8 cellular contexts compared by ENCODE assay signal in the genomic region with DNA sequence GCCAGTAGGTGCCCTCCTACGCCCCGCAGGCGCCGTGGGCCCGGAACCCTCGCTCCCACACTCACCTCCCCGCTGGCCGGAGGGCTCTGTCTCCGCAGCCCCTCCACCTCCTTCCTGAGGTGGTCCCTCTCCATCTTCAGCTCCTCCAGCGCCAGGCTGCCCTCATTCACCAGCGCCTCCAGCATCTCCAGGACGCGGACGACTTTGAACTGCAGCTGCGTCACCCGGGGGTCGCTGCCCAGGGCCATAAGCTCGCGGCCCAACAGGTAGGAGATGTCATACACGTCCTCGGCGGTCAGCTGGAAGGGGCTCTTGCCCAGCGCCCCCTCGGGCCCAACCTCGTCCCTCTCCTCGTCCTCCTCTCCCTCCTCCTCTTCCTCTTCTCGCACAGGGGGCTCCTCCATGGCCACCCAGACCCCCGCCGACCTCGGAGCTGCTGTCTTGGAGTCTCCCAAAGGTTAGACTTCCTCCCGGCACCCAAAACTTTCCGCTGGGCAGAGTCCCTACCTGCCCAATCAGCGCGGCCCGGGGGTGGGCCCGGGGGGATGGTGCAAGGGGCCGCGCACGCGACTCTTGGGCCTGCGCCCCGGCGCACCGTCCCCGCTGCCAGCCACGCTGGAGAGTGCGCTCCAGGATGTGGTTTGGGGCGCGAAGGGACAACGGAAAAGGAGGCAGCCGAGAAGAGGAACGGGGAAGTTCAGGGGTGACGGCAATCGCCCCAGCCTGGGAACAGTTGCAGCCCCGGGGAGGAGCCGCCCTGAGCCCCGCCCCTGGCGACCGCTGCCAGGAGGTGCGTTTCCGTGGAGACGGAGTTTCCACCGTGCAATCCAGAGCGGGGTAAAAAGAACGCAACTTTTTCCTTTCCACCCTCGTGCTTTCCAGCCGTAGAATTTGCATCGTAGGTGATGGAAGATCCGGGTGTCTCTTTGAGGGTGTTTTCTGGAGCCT. TPM values are rescaled to one million over a fixed set of nuclear protein-coding genes. Genes with fewer than 3 reads are reported as not detected.
DNase-seq lines count a peak whose midpoint lies in the region; ATAC-seq and TF ChIP-seq lines count a peak whose summit lies in the region.

A gene with protein sequence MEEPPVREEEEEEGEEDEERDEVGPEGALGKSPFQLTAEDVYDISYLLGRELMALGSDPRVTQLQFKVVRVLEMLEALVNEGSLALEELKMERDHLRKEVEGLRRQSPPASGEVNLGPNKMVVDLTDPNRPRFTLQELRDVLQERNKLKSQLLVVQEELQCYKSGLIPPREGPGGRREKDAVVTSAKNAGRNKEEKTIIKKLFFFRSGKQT (minus strand): TSS at position 668 of the 948 bp plus-strand sequence. CDS start 264 bp downstream, at position 404.

- H3K9me3 Mint-ChIP-seq in neural progenitor cell, result no peaks in the 10 kb centered on the region

- H3K36me3 Mint-ChIP-seq in neural progenitor cell, result no peaks in the 10 kb centered on the region

- TF ChIP-seq CTCF in foreskin fibroblast (IDR thresholded peaks at IDR 0.05; ENCODE audit: low read depth, low read length), result no peak
- peak; percentile 5 for TF ChIP-seq CTCF in neural progenitor cell (IDR thresholded peaks at IDR 0.05)
- peak in 2 of 7 experiments; percentile 11 to 17 for TF ChIP-seq CTCF in stomach (IDR thresholded peaks at IDR 0.05)

- H3K4me2 ChIP-seq in neural progenitor cell, result peak within 1 kb of the TSS; percentile 87

- H3K4me3 ChIP-seq in foreskin fibroblast (ENCODE audit: low read depth in 1 of 2, low read length in 2 of 2) (peak within 1 kb of the TSS; percentile 72 to 87), neural progenitor cell (peak within 1 kb of the TSS; percentile 68), stomach (peak within 1 kb of the TSS; percentile 88 to 94 (median 90))

- H3K79me2 ChIP-seq in neural progenitor cell (ENCODE audit: low read depth), result no peaks in the 10 kb centered on the region

- DNase-seq in DMS153 treated with DMSO at 0.1 percent for 48 hours (lab: John Stamatoyannopoulos, UW; ENCODE audit: unreplicated experiment) (peak; percentile 5), HT-29 (ENCODE audit: low spot score) (peak; percentile 80), SHP77 (lab: John Stamatoyannopoulos, UW) (peak; percentile 22 to 65), foreskin fibroblast (peak; percentile 87 to 94), neural progenitor cell (ENCODE audit: low spot score) (peak; percentile 76), stomach (peak; percentile 91)
- peak; percentile 98 for DNase-seq in activated effector memory CD4-positive, alpha-beta T cell treated with anti-CD3 and anti-CD28 coated beads, Interleukin-2, amount 50 U/mL, for 16 hours

- no peak within 1 kb of the TSS for H3K27ac Mint-ChIP-seq in neural progenitor cell

- H3K4me1 Mint-ChIP-seq in neural progenitor cell, result peaks cover 9% of the 10 kb centered on the region

- peak; percentile 60 for ATAC-seq in GM21360 (IDR thresholded peaks at IDR 0.05; ENCODE audit: unreplicated experiment)

- TF ChIP-seq POLR2A in stomach (IDR thresholded peaks at IDR 0.05), result no peak

- H3K27ac ChIP-seq in neural progenitor cell (no peak within 1 kb of the TSS), stomach (peak within 1 kb of the TSS; percentile 69 to 90 (median 87))

- peaks cover 5% of the 10 kb centered on the region for H3K27me3 Mint-ChIP-seq in neural progenitor cell (ENCODE audit: insufficient read depth, low read depth)

- H3K4me1 ChIP-seq in neural progenitor cell (no peaks in the 10 kb centered on the region), stomach (peaks cover 24 to 53% (median 50%) of the 10 kb centered on the region in 4 donors)

- H3F3A ChIP-seq in neural progenitor cell (ENCODE audit: low read depth), result peaks cover 10% of the 10 kb centered on the region

- H3K27me3 ChIP-seq in neural progenitor cell (peaks cover 36% of the 10 kb centered on the region), stomach (no peaks in the 10 kb centered on the region)

- no peak for TF ChIP-seq EP300 in stomach (IDR thresholded peaks at IDR 0.05)

- H2AFZ ChIP-seq in neural progenitor cell (replicated peaks), result peak within 1 kb of the TSS; percentile 99

- H3K9me3 ChIP-seq in neural progenitor cell (ENCODE audit: low read depth) (no peaks in the 10 kb centered on the region), stomach (no peaks in the 10 kb centered on the region)

- WGBS in stomach, 5 donors, result 0 to 1% (median 0%) methylated on average over 62 to 69 of the region's 69 CpGs

- H3K9ac ChIP-seq in neural progenitor cell, result no peak within 1 kb of the TSS

- H4K20me1 ChIP-seq in neural progenitor cell (ENCODE audit: low read depth), result no peaks in the 10 kb centered on the region

- intact Hi-C loops in stomach (cut with DNase I; ENCODE audit: low total_unique reads), result no loop called here

- peak within 1 kb of the TSS; percentile 95 for H3K4me3 Mint-ChIP-seq in neural progenitor cell

- no peaks in the 10 kb centered on the region for H3K36me3 ChIP-seq in neural progenitor cell
- H3K36me3 ChIP-seq in stomach, result peaks cover 0 to 2% (median 1%) of the 10 kb centered on the region in 4 donors

RNA-seq across cellular contexts. Expression of the gene that starts here (rescaled TPM):
- 2.0 and 2.9 TPM in 2 replicates for total RNA-seq in HT-29 (2014; rRNA removed; shearing (Covaris generic))
- total RNA-seq in neural progenitor cell (ENCODE audit: low replicate concordance) (1.1 TPM in 2 replicates), stomach (1 to 10 TPM; 2.0 to 5.3 (median 3.8) TPM)
- polyA plus RNA-seq in stomach, result 1 to 10 TPM; 4.6 to 5.9 (median 5.5) TPM

Comparison
In these comparisons a context has a peak if more than half of its experiments do, and no peak if none do; other contexts are left out.
1. DNase-seq: peak in every context shown above with its lines; median percentile 98 in activated effector memory CD4-positive, alpha-beta T cell treated with anti-CD3 and anti-CD28 coated beads, Interleukin-2, amount 50 U/mL, for 16 hours; 91 in stomach; 90 in foreskin fibroblast; 80 in HT-29; 76 in neural progenitor cell; 44 in SHP77; 5 in DMS153 treated with DMSO at 0.1 percent for 48 hours.